ENCODE assay signal across 23 cellular contexts in genomic region chrX:72117636-72118215, GRCh38. TPM values are rescaled to one million over a fixed set of nuclear protein-coding genes. Genes with fewer than 3 reads are reported as not detected.
DNase-seq lines count a peak whose midpoint lies in the region; ATAC-seq and TF ChIP-seq lines count a peak whose summit lies in the region.
"Had no signal": no experiment of that assay in that cellular context is flagged by ENCODE, and none has a peak within 500 bp of the region (broad histone marks: within the 10 kb centered on the region; RNA-seq: fewer than 3 reads in every experiment).

No MANE protein-coding gene starts in this region.

- ATAC-seq in natural killer cell (no peak), GM18520 (IDR thresholded peaks at IDR 0.05; ENCODE audit: unreplicated experiment) (no peak), GM23338 (no peak)
- no peak for ATAC-seq in natural killer cell treated with Interleukin-12 subunit alpha and Interleukin-12 subunit beta and Interleukin-15 and Interleukin-18, amount 100 ng/mL, for 72 hours
- ATAC-seq: HepG2 had no signal

- no peak overlapping the region for H3K27ac ChIP-seq in GM23338 (ENCODE audit: low read depth)

- no peaks in the 10 kb centered on the region for H3K79me2 ChIP-seq in GM23338 (replicated peaks; ENCODE audit: insufficient read depth)

- no peaks in the 10 kb centered on the region for H4K20me1 ChIP-seq in GM23338 (replicated peaks; ENCODE audit: insufficient read depth)

- H3K9me2 ChIP-seq in GM23338 (ENCODE audit: insufficient read depth) = no peaks in the 10 kb centered on the region
- H3K9me2 ChIP-seq: SK-N-SH had no signal

- H3K4me1 ChIP-seq in GM23338 (ENCODE audit: insufficient read depth) = no peaks in the 10 kb centered on the region

- peaks cover 0 to 10% of the 10 kb centered on the region in 2 donors for H3K27me3 Mint-ChIP-seq in natural killer cell (ENCODE audit: low read depth in 2 of 2)
- H3K27me3 Mint-ChIP-seq in natural killer cell treated with Interleukin-12 subunit alpha and Interleukin-12 subunit beta and Interleukin-15 and Interleukin-18, amount 100 ng/mL, for 72 hours = peaks cover 0 to 29% of the 10 kb centered on the region in 2 donors
- peaks cover 2% of the 10 kb centered on the region for H3K27me3 Mint-ChIP-seq in GM23338 (ENCODE audit: insufficient read depth, low read depth, poor library complexity)

- H3K4me3 Mint-ChIP-seq in natural killer cell (no peak overlapping the region), GM23338 (no peak overlapping the region)
- H3K4me3 Mint-ChIP-seq in natural killer cell treated with Interleukin-12 subunit alpha and Interleukin-12 subunit beta and Interleukin-15 and Interleukin-18, amount 100 ng/mL, for 72 hours = no peak overlapping the region
- H3K4me3 Mint-ChIP-seq: CD8-positive, alpha-beta memory T cell had no signal

- H2AFZ ChIP-seq in GM23338 = no peak overlapping the region

- intact Hi-C loops in natural killer cell (cut with micrococcal nuclease) = no loop called here

- H3K36me3 ChIP-seq in GM23338 (ENCODE audit: insufficient read depth) = no peaks in the 10 kb centered on the region

- H3K9me3 Mint-ChIP-seq in natural killer cell (no peaks in the 10 kb centered on the region), GM23338 (no peaks in the 10 kb centered on the region; the same call in 2 of the 3 replicates)
- no peaks in the 10 kb centered on the region for H3K9me3 Mint-ChIP-seq in natural killer cell treated with Interleukin-12 subunit alpha and Interleukin-12 subunit beta and Interleukin-15 and Interleukin-18, amount 100 ng/mL, for 72 hours
- H3K9me3 Mint-ChIP-seq: CD8-positive, alpha-beta memory T cell had no signal

- DNase-seq in natural killer cell (no peak), NCI-H2171 treated with DMSO at 0.1 percent for 48 hours (lab: John Stamatoyannopoulos, UW) (peak; percentile 65), fibroblast of gingiva (ENCODE audit: low read depth) (peak; percentile 56), GM23338 (ENCODE audit: low spot score) (no peak)
- DNase-seq in natural killer cell treated with Interleukin-12 subunit alpha and Interleukin-12 subunit beta and Interleukin-15 and Interleukin-18, amount 100 ng/mL, for 72 hours (ENCODE audit: low spot score) = no peak
- no peak for DNase-seq in activated T-cell treated with anti-CD3 and anti-CD28 coated beads, Interleukin-2, amount 50 U/mL, for 48 hours
- DNase-seq: C1 segment of cervical spinal cord; CD8-positive, alpha-beta memory T cell; DMS153; DND-41; GOT3; HCEC 1CT; Karpas-422; NCI-H1092; NCI-H1417 treated with DMSO at 0.1 percent for 48 hours; NCI-H187 treated with DMSO at 0.1 percent for 48 hours; NCI-H524 treated with DMSO at 0.1 percent for 48 hours; NCI-H774; SK-N-SH; SW 1271 had no signal

- no peak overlapping the region for H3K4me2 ChIP-seq in GM23338
- H3K4me2 ChIP-seq: SK-N-SH had no signal

- H3K36me3 Mint-ChIP-seq in natural killer cell = no peaks in the 10 kb centered on the region
- H3K36me3 Mint-ChIP-seq in natural killer cell treated with Interleukin-12 subunit alpha and Interleukin-12 subunit beta and Interleukin-15 and Interleukin-18, amount 100 ng/mL, for 72 hours = no peaks in the 10 kb centered on the region
- H3K36me3 Mint-ChIP-seq in GM23338 (ENCODE audit: low read depth) = no peaks in the 10 kb centered on the region
- H3K36me3 Mint-ChIP-seq: CD8-positive, alpha-beta memory T cell had no signal

- H3K27ac Mint-ChIP-seq in natural killer cell (peak overlapping the region; percentile 19 to 27), GM23338 (no peak overlapping the region)
- H3K27ac Mint-ChIP-seq in natural killer cell treated with Interleukin-12 subunit alpha and Interleukin-12 subunit beta and Interleukin-15 and Interleukin-18, amount 100 ng/mL, for 72 hours = no peak overlapping the region

- H3F3A ChIP-seq in GM23338 (replicated peaks; ENCODE audit: low read depth) = no peaks in the 10 kb centered on the region

- no peak for TF ChIP-seq CTCF in natural killer cell (IDR thresholded peaks at IDR 0.05)
- no peak for TF ChIP-seq CTCF in GM23338 (conservative IDR thresholded peaks at IDR 0.05; ENCODE audit: low read depth in 2 of 2)

- no peak overlapping the region for H3K4me3 ChIP-seq in GM23338

- no peaks in the 10 kb centered on the region for H3K27me3 ChIP-seq in GM23338 (ENCODE audit: insufficient read depth)

- peaks cover 48 to 53% of the 10 kb centered on the region in 2 donors for H3K4me1 Mint-ChIP-seq in natural killer cell
- H3K4me1 Mint-ChIP-seq in natural killer cell treated with Interleukin-12 subunit alpha and Interleukin-12 subunit beta and Interleukin-15 and Interleukin-18, amount 100 ng/mL, for 72 hours (ENCODE audit: low read depth in 2 of 2) = peaks cover 38 to 41% of the 10 kb centered on the region in 2 donors
- H3K4me1 Mint-ChIP-seq in GM23338 = peaks cover 24% of the 10 kb centered on the region

TF ChIP-seq in GM23338, 12 proteins besides CTCF, POLR2A, EP300 and RAD21:
- TF ChIP-seq ZNF114 (CRISPR knock-in tag; IDR thresholded peaks at IDR 0.05) = no peak
- TF ChIP-seq EZH2phosphoT487 (IDR thresholded peaks at IDR 0.05; ENCODE audit: unreplicated experiment) = no peak
- TF ChIP-seq CREB1 (CRISPR knock-in tag; IDR thresholded peaks at IDR 0.05; ENCODE audit: low read depth) = no peak

RNA-seq across cellular contexts. Expression of gene RTL5, which starts 14.0 kb away (rescaled TPM):
- total RNA-seq in natural killer cell = 1 to 10 TPM; 1.3 to 1.8 (median 1.7) TPM
- under 1 TPM; 0.33 to 0.75 TPM for total RNA-seq in natural killer cell treated with Interleukin-12 subunit alpha and Interleukin-12 subunit beta and Interleukin-15 and Interleukin-18, amount 100 ng/mL, for 72 hours
- 0.35 and 0.94 TPM in 2 replicates for total RNA-seq in GM23338 (2014; rRNA removed; shearing (Covaris generic))
- polyA plus RNA-seq in GM23338 (2016; fragmentation: Nextera tagmentation; extraction: Ambion mirVana) = 0.31 and 0.52 TPM in 2 replicates
- total RNA-seq: HepG2, HT-29 had no signal
- polyA plus RNA-seq: HepG2 had no signal

Comparison
In these comparisons a context has a peak if more than half of its experiments do, and no peak if none do; other contexts are left out.
1. H3K27ac Mint-ChIP-seq: peak in natural killer cell (2 of 2); none in natural killer cell treated with Interleukin-12 subunit alpha and Interleukin-12 subunit beta and Interleukin-15 and Interleukin-18, amount 100 ng/mL, for 72 hours (0 of 2) and GM23338 (single experiment).
2. DNase-seq: peak in NCI-H2171 treated with DMSO at 0.1 percent for 48 hours (single experiment) and fibroblast of gingiva (single experiment); none in natural killer cell (single experiment), natural killer cell treated with Interleukin-12 subunit alpha and Interleukin-12 subunit beta and Interleukin-15 and Interleukin-18, amount 100 ng/mL, for 72 hours (single experiment), GM23338 (single experiment) and activated T-cell treated with anti-CD3 and anti-CD28 coated beads, Interleukin-2, amount 50 U/mL, for 48 hours (0 of 2).